Comparison of ENCODE assay signal across 25 cellular contexts in genomic region chr22:17828502-17829080, GRCh38.
"Had no signal": no experiment of that assay in that cellular context is flagged by ENCODE, and none has a peak within 500 bp of the region (broad histone marks: within the 10 kb centered on the region; RNA-seq: fewer than 3 reads in every experiment).

No MANE protein-coding gene starts in this region.

- H3K27me3 ChIP-seq: Peyer's patch, SJSA1 had no signal

- H3K27ac ChIP-seq: KMS-11, PC-9, SJSA1, SK-N-MC had no signal

- DNase-seq: IMR-90, Kasumi-1, MM.1S, NCI-H1092 treated with DMSO at 0.1 percent for 48 hours, NCI-H1436, NCI-H187, NCI-H2029, NCI-H2081 treated with DMSO at 0.1 percent for 48 hours, NCI-H2171, NCI-H226, NCI-H446, NCI-H510A, NCI-H524 treated with DMSO at 0.1 percent for 48 hours, NCI-H69, NCI-H774, OCI-M1, PC-9, Peyer's patch, SIG-M5 had no signal

- H3K4me1 ChIP-seq: SJSA1 had no signal

- H3K9me3 ChIP-seq: Peyer's patch, SJSA1 had no signal

- H3K4me3 ChIP-seq: K562, PC-9, Peyer's patch, SJSA1, SK-N-MC had no signal

- ATAC-seq: HepG2, K562, Right ventricle myocardium inferior had no signal
